31 cellular contexts compared by ENCODE assay signal in genomic region chr3:7207092-7207491, GRCh38.
"Had no signal": no experiment of that assay in that cellular context is flagged by ENCODE, and none has a peak within 500 bp of the region (broad histone marks: within the 10 kb centered on the region; RNA-seq: fewer than 3 reads in every experiment).

No MANE protein-coding gene starts in this region.

- H3K27ac Mint-ChIP-seq: activated B cell treated with CpG ODN at 0.5 μM for 24 hours; activated naive CD4-positive, alpha-beta T cell treated with anti-CD3 and anti-CD28 coated beads for 36 hours; effector memory CD8-positive, alpha-beta T cell; mesothelial cell of epicardium; stimulated activated effector memory CD8-positive, alpha-beta T cell treated with anti-CD3 and anti-CD28 coated beads, Interleukin-12 subunit alpha, Interleukin-12 subunit beta, amount 100 ng/mL, for 72 hours; stimulated activated naive CD8-positive, alpha-beta T cell treated with anti-CD3 and anti-CD28 coated beads, Interleukin-15, amount 100 ng/mL, for 72 hours had no signal

- H3K27me3 Mint-ChIP-seq: activated B cell treated with CpG ODN at 0.5 μM for 24 hours; effector memory CD8-positive, alpha-beta T cell; naive B cell; stimulated activated naive CD8-positive, alpha-beta T cell treated with anti-CD3 and anti-CD28 coated beads, Interleukin-15, amount 100 ng/mL, for 72 hours had no signal

- FAIRE-seq: astrocyte, kidney, pancreas had no signal

- ATAC-seq: effector memory CD8-positive, alpha-beta T cell; esophagus mucosa; left colon; stimulated activated effector memory CD8-positive, alpha-beta T cell treated with anti-CD3 and anti-CD28 coated beads, Interleukin-12 subunit alpha, Interleukin-12 subunit beta, amount 100 ng/mL, for 72 hours; stimulated activated naive CD8-positive, alpha-beta T cell treated with anti-CD3 and anti-CD28 coated beads, Interleukin-15, amount 100 ng/mL, for 72 hours; upper lobe of right lung had no signal

- H3K4me3 Mint-ChIP-seq: activated B cell treated with CpG ODN at 0.5 μM for 24 hours; activated naive CD4-positive, alpha-beta T cell treated with anti-CD3 and anti-CD28 coated beads for 36 hours; mesothelial cell of epicardium; naive B cell; neural crest cell; stimulated activated effector memory CD8-positive, alpha-beta T cell treated with anti-CD3 and anti-CD28 coated beads, Interleukin-12 subunit alpha, Interleukin-12 subunit beta, amount 100 ng/mL, for 72 hours; stimulated activated naive CD8-positive, alpha-beta T cell treated with anti-CD3 and anti-CD28 coated beads, Interleukin-15, amount 100 ng/mL, for 72 hours had no signal

- H3K4me1 Mint-ChIP-seq: activated B cell treated with CpG ODN at 0.5 μM for 24 hours; mesothelial cell of epicardium; naive B cell; stimulated activated effector memory CD8-positive, alpha-beta T cell treated with anti-CD3 and anti-CD28 coated beads, Interleukin-12 subunit alpha, Interleukin-12 subunit beta, amount 100 ng/mL, for 72 hours had no signal

- H3K9me3 Mint-ChIP-seq: activated B cell treated with CpG ODN at 0.5 μM for 24 hours; activated naive CD4-positive, alpha-beta T cell treated with anti-CD3 and anti-CD28 coated beads for 36 hours; mesothelial cell of epicardium; neural crest cell had no signal

- H3K9me3 ChIP-seq: pancreas, prostate gland, tibial artery, upper lobe of right lung had no signal

- H3K27ac ChIP-seq: pancreas, prostate gland, skin epidermis, tibial artery, upper lobe of right lung had no signal

- H3K4me3 ChIP-seq: pancreas, prostate gland, skin epidermis, tibial artery, upper lobe of right lung had no signal

- H3K4me1 ChIP-seq: pancreas, prostate gland, tibial artery, upper lobe of right lung had no signal

- DNase-seq: activated B cell treated with CpG ODN at 0.5 μM for 24 hours; activated CD4-positive, alpha-beta T cell treated with anti-CD3 and anti-CD28 coated beads for 4 hours; activated CD4-positive, alpha-beta T cell treated with anti-CD3 and anti-CD28 coated beads, Interleukin-2, amount 50 U/mL, for 4 hours; activated effector memory CD4-positive, alpha-beta T cell treated with anti-CD3 and anti-CD28 coated beads, Interleukin-2, amount 50 U/mL, for 16 hours; activated naive CD4-positive, alpha-beta T cell treated with anti-CD3 and anti-CD28 coated beads for 36 hours; activated T-cell treated with anti-CD3 and anti-CD28 coated beads for 4 hours; amniotic stem cell; cortex of kidney; effector memory CD8-positive, alpha-beta T cell; foreskin fibroblast; hippocampal formation; kidney; left colon; mammary epithelial cell; naive B cell; nucleus accumbens; pancreas; retina; stimulated activated CD4-positive, alpha-beta T cell treated with anti-CD3 and anti-CD28 coated beads, Interleukin-12 subunit alpha, Interleukin-12 subunit beta, amount 100 ng/mL, for 4 hours; stimulated activated CD4-positive, alpha-beta T cell treated with anti-CD3 and anti-CD28 coated beads, Interleukin-4, amount 100 ng/mL, for 24 hours; stimulated activated naive CD8-positive, alpha-beta T cell treated with anti-CD3 and anti-CD28 coated beads, Interleukin-15, amount 100 ng/mL, for 72 hours; substantia nigra; tibial artery; upper lobe of right lung had no signal

- H3K27me3 ChIP-seq: pancreas, tibial artery, upper lobe of right lung had no signal

- H3K36me3 ChIP-seq: pancreas, prostate gland, tibial artery, upper lobe of right lung had no signal

- H3K36me3 Mint-ChIP-seq: mesothelial cell of epicardium; naive B cell; stimulated activated effector memory CD8-positive, alpha-beta T cell treated with anti-CD3 and anti-CD28 coated beads, Interleukin-12 subunit alpha, Interleukin-12 subunit beta, amount 100 ng/mL, for 72 hours had no signal
